In the genomic region with DNA sequence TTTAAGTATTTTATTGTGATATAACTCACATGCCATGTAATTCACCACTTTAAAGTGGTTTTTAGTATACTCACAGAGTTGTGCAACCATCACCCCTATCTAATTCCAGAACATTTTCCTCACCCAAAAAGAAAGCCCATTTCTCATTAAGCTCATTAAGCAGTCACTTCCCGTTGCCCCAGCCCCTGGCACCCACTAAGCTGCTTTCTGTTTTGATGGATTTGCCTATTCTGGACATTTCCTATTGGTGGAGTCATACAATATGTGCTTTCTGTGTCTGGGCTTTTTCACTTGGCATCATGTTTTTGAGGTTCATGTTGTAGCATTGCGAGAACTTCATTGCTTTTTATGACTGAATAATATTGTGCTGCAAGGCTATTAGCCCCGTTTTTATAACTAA, we compare ENCODE assay signal across 27 cellular contexts.
"Had no signal": no experiment of that assay in that cellular context is flagged by ENCODE, and none has a peak within 500 bp of the region (broad histone marks: within the 10 kb centered on the region; RNA-seq: fewer than 3 reads in every experiment).

No MANE protein-coding gene starts in this region.

- H3K36me3 ChIP-seq: cardiac muscle cell, gastrocnemius medialis, ovary, uterus had no signal

- H3K27ac Mint-ChIP-seq: activated CD8-positive, alpha-beta memory T cell treated with anti-CD3 and anti-CD28 coated beads, Interleukin-2, amount 10 ng/mL, durations not matched to agents 7 days and 5 days; activated naive CD8-positive, alpha-beta T cell; activated T-helper 2 cell treated with anti-CD3 and anti-CD28 coated beads, Interferon-gamma antibody, Interleukin-2, Interleukin-4, amounts not matched to agents 10 μg/mL and 5 μg/mL and 100 μg/mL, durations not matched to agents 14 hours and 24 hours and 36 hours; progenitor cell of endocrine pancreas; stimulated activated memory B cell treated with anti-CD40 and anti-IgM and Interleukin-4, amounts not matched to agents 10 μg/mL and 1 μg/mL and 100 μg/mL, for 72 hours; type B pancreatic cell; WTC11 had no signal

- H3K4me1 Mint-ChIP-seq: WTC11 had no signal

- H3K9me3 ChIP-seq: body of pancreas, gastrocnemius medialis, ovary, testis, uterus had no signal

- H3K36me3 Mint-ChIP-seq: activated CD8-positive, alpha-beta memory T cell treated with anti-CD3 and anti-CD28 coated beads, Interleukin-2, amount 10 ng/mL, durations not matched to agents 7 days and 5 days; activated naive CD8-positive, alpha-beta T cell; stimulated activated memory B cell treated with anti-CD40 and anti-IgM and Interleukin-4, amounts not matched to agents 10 μg/mL and 1 μg/mL and 100 μg/mL, for 72 hours; type B pancreatic cell; WTC11 had no signal

- H3K9me3 Mint-ChIP-seq: activated T-helper 2 cell treated with anti-CD3 and anti-CD28 coated beads, Interferon-gamma antibody, Interleukin-2, Interleukin-4, amounts not matched to agents 10 μg/mL and 5 μg/mL and 100 μg/mL, durations not matched to agents 14 hours and 24 hours and 36 hours; stimulated activated memory B cell treated with anti-CD40 and anti-IgM and Interleukin-4, amounts not matched to agents 10 μg/mL and 1 μg/mL and 100 μg/mL, for 72 hours; type B pancreatic cell; WTC11 had no signal

- H3K27me3 ChIP-seq: body of pancreas, cardiac muscle cell, dorsolateral prefrontal cortex, gastrocnemius medialis, ovary, testis, uterus had no signal

- H3K27me3 Mint-ChIP-seq: activated naive CD8-positive, alpha-beta T cell; stimulated activated memory B cell treated with anti-CD40 and anti-IgM and Interleukin-4, amounts not matched to agents 10 μg/mL and 1 μg/mL and 100 μg/mL, for 72 hours had no signal

- ATAC-seq: activated CD8-positive, alpha-beta memory T cell treated with anti-CD3 and anti-CD28 coated beads, Interleukin-2, amount 10 ng/mL, durations not matched to agents 7 days and 5 days; activated CD8-positive, alpha-beta T cell treated with anti-CD3 and anti-CD28 coated beads, Interleukin-2, amount 10 ng/mL, durations not matched to agents 7 days and 5 days; body of pancreas; gastrocnemius medialis; sciatic nerve; stimulated activated memory B cell treated with anti-CD40 and anti-IgM and Interleukin-4, amounts not matched to agents 10 μg/mL and 1 μg/mL and 100 μg/mL, for 72 hours; WTC11 had no signal

- DNase-seq: activated CD8-positive, alpha-beta memory T cell treated with anti-CD3 and anti-CD28 coated beads, Interleukin-2, amount 10 ng/mL, durations not matched to agents 7 days and 5 days; activated CD8-positive, alpha-beta T cell treated with anti-CD3 and anti-CD28 coated beads, Interleukin-2, amount 10 ng/mL, durations not matched to agents 7 days and 5 days; activated T-cell treated with anti-CD3 and anti-CD28 coated beads, Interleukin-2, amount 50 U/mL, for 48 hours; body of pancreas; cerebellar nuclear complex; dorsolateral prefrontal cortex; effector memory CD4-positive, alpha-beta T cell; gastrocnemius medialis; glutamatergic neuron; islet precursor cell; mammary epithelial cell; midbrain; ovary; small intestine; stimulated activated CD4-positive, alpha-beta T cell treated with anti-CD3 and anti-CD28 coated beads, Interleukin-4, amount 100 ng/mL, for 24 hours; T-helper 2 cell; testis; uterus had no signal

- H3K4me3 Mint-ChIP-seq: activated CD8-positive, alpha-beta memory T cell treated with anti-CD3 and anti-CD28 coated beads, Interleukin-2, amount 10 ng/mL, durations not matched to agents 7 days and 5 days; activated CD8-positive, alpha-beta T cell treated with anti-CD3 and anti-CD28 coated beads, Interleukin-2, amount 10 ng/mL, durations not matched to agents 7 days and 5 days; activated naive CD8-positive, alpha-beta T cell; stimulated activated memory B cell treated with anti-CD40 and anti-IgM and Interleukin-4, amounts not matched to agents 10 μg/mL and 1 μg/mL and 100 μg/mL, for 72 hours; type B pancreatic cell; WTC11 had no signal

- H3K27ac ChIP-seq: body of pancreas, cardiac muscle cell, coronary artery, gastrocnemius medialis, testis, uterus had no signal

- H3K4me3 ChIP-seq: body of pancreas, cardiac muscle cell, coronary artery, dorsolateral prefrontal cortex, gastrocnemius medialis, ovary, testis, uterus had no signal
